Comparison of ENCODE assay signal across 28 cellular contexts in genomic region chr2:32901313-32901712, GRCh38.
"Had no signal": no experiment of that assay in that cellular context is flagged by ENCODE, and none has a peak within 500 bp of the region (broad histone marks: within the 10 kb centered on the region; RNA-seq: fewer than 3 reads in every experiment).

No MANE protein-coding gene starts in this region.

- H3K4me1 ChIP-seq: spleen, testis, transverse colon had no signal

- H3K4me3 Mint-ChIP-seq: activated naive CD8-positive, alpha-beta T cell; central memory CD8-positive, alpha-beta T cell; dendritic cell treated with granulocyte-macrophage colony-stimulating factor and Interleukin-4, amounts not matched to agents 40 ng/mL and 50 ng/mL, for 4 days; endodermal cell; immature natural killer cell; memory B cell; naive thymus-derived CD8-positive, alpha-beta T cell had no signal

- H3K27ac ChIP-seq: spleen, testis, transverse colon, VCaP had no signal

- H3K36me3 ChIP-seq: spleen, transverse colon had no signal

- H3K36me3 Mint-ChIP-seq: activated naive CD8-positive, alpha-beta T cell; immature natural killer cell had no signal

- H3K9me3 Mint-ChIP-seq: central memory CD8-positive, alpha-beta T cell; dendritic cell treated with granulocyte-macrophage colony-stimulating factor and Interleukin-4, amounts not matched to agents 40 ng/mL and 50 ng/mL, for 4 days had no signal

- DNase-seq: activated CD4-positive, alpha-beta T cell treated with anti-CD3 and anti-CD28 coated beads for 4 hours; activated CD4-positive, alpha-beta T cell treated with anti-CD3 and anti-CD28 coated beads, Interleukin-2, amount 50 U/mL, for 4 hours; activated effector memory CD4-positive, alpha-beta T cell treated with Interleukin-2 at 50 U/mL for 16 hours; activated naive CD4-positive, alpha-beta T cell treated with Interleukin-2 at 50 U/mL for 16 hours; activated T-cell treated with anti-CD3 and anti-CD28 coated beads for 4 hours; anterior cingulate cortex; foreskin fibroblast; head of caudate nucleus; hypothalamus; immature natural killer cell; kidney; left colon; midbrain; naive thymus-derived CD8-positive, alpha-beta T cell; posterior cingulate gyrus; right cardiac atrium; spleen; stimulated activated CD4-positive, alpha-beta T cell treated with anti-CD3 and anti-CD28 coated beads, Interleukin-2, amount 100 ng/mL, for 48 hours; stimulated activated naive CD8-positive, alpha-beta T cell treated with anti-CD3 and anti-CD28 coated beads, Interleukin-15, Interleukin-2, amounts not matched to agents 100 U/mL and 50 U/mL, for 24 hours; testis; transverse colon had no signal

- H3K4me3 ChIP-seq: spleen, testis, transverse colon had no signal

- H3K27ac Mint-ChIP-seq: activated naive CD8-positive, alpha-beta T cell; dendritic cell treated with granulocyte-macrophage colony-stimulating factor and Interleukin-4, amounts not matched to agents 40 ng/mL and 50 ng/mL, for 4 days; endodermal cell; immature natural killer cell; memory B cell; naive thymus-derived CD8-positive, alpha-beta T cell had no signal

- H3K4me1 Mint-ChIP-seq: central memory CD8-positive, alpha-beta T cell; immature natural killer cell; naive thymus-derived CD8-positive, alpha-beta T cell had no signal

- H3K9me3 ChIP-seq: testis, transverse colon had no signal

- H3K27me3 ChIP-seq: testis, transverse colon had no signal

- ATAC-seq: esophagus mucosa; left colon; naive thymus-derived CD8-positive, alpha-beta T cell; right cardiac atrium; stimulated activated naive CD8-positive, alpha-beta T cell treated with anti-CD3 and anti-CD28 coated beads, Interleukin-15, Interleukin-2, amounts not matched to agents 100 U/mL and 50 U/mL, for 24 hours had no signal
